Comparison of ENCODE assay signal across 8 cellular contexts in the genomic region with DNA sequence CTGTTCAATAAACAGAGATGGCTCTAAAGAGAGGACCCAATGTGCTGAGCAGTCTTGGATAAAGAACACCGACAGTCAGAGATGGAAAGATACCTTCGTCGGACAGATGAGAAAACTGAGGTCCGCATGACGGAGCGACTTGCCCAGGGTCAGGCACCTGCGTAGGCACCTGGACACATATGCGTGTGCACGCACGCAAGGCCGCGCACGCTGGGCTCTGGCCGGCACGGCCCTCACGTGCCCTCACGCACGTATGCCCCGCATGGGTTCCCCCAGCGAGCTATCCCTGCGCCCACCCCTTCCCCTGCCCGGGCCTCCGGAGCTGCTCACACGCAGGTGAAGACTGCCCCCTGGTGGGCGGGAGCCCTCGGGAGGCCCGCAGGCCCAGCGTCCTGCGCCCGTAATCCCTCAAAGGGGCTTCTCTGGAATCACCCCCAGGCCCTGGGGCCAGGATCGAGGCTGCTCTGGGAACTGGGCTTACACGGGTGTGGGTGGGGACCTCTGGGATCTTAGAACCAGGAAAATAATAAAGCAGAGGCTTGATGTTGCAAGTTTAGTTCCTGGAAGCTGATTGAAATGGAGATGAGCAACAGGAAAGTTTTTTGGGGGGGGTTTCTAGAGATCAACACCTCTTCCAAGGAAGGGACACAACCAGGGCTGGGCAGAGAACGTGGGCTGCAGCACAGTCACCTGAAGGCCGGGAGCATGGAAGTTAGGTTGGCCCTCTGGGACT.
A peak's percentile ranks its signal among the peaks of the same experiment; 100 is the strongest.
DNase-seq lines count a peak whose midpoint lies in the region; ATAC-seq and TF ChIP-seq lines count a peak whose summit lies in the region.

No MANE protein-coding gene starts in this region.

- peaks cover 6% of the 10 kb centered on the region for H3K4me1 Mint-ChIP-seq in activated B cell treated with CpG ODN at 0.5 μM for 24 hours
- H3K4me1 Mint-ChIP-seq in immature natural killer cell: peaks cover 11 to 15% of the 10 kb centered on the region in 2 donors

- H3K27ac Mint-ChIP-seq in activated B cell treated with CpG ODN at 0.5 μM for 24 hours (no peak overlapping the region), immature natural killer cell (no peak overlapping the region)

- intact Hi-C loops in activated B cell treated with CpG ODN at 0.5 μM for 24 hours (cut with micrococcal nuclease): loop anchor here (1.0 to 5.0 kb wide), 3 partner anchors 1059 to 1239 kb away; a partner anchor contains a TSS

- H3K4me3 Mint-ChIP-seq in activated B cell treated with CpG ODN at 0.5 μM for 24 hours (no peak overlapping the region), immature natural killer cell (peak overlapping the region in 2 of 5 donors; percentile 37 to 42)

- POLR2A ChIA-PET in activated B cell treated with CpG ODN at 0.5 μM for 24 hours (lab: Charles Lee): no interaction called here

- DNase-seq in EL: peak; percentile 62
- DNase-seq in HuH-7.5 (ENCODE audit: low spot score): peak; percentile 71
- peak; percentile 48 for DNase-seq in activated B cell treated with CpG ODN at 0.5 μM for 24 hours
- peak; percentile 62 to 64 for DNase-seq in T47D (ENCODE audit: low read depth in 1 of 2, low spot score in 1 of 2)
- peak; percentile 30 to 43 (median 30) for DNase-seq in immature natural killer cell
- DNase-seq in stimulated activated CD4-positive, alpha-beta T cell treated with anti-CD3 and anti-CD28 coated beads, Interleukin-15, amount 100 ng/mL, for 48 hours (ENCODE audit: low read depth in 2 of 2): peak; percentile 60 to 75
- no peak for DNase-seq in DMS114 treated with DMSO at 0.1 percent for 48 hours (lab: John Stamatoyannopoulos, UW; ENCODE audit: unreplicated experiment)

- ATAC-seq in activated B cell treated with CpG ODN at 0.5 μM for 24 hours (ENCODE audit: low read depth) (peak; percentile 52), GM21390 (IDR thresholded peaks at IDR 0.05; ENCODE audit: unreplicated experiment) (no peak)

- H3K27me3 Mint-ChIP-seq in activated B cell treated with CpG ODN at 0.5 μM for 24 hours (peaks cover 23% of the 10 kb centered on the region), immature natural killer cell (ENCODE audit: low read depth in 3 of 3) (peaks cover 3 to 6% (median 5%) of the 10 kb centered on the region in 3 donors)

- H3K36me3 Mint-ChIP-seq in activated B cell treated with CpG ODN at 0.5 μM for 24 hours (ENCODE audit: low read depth) (no peaks in the 10 kb centered on the region), immature natural killer cell (no peaks in the 10 kb centered on the region)

- H3K9me3 Mint-ChIP-seq in activated B cell treated with CpG ODN at 0.5 μM for 24 hours (peaks cover 5% of the 10 kb centered on the region), immature natural killer cell (peaks cover 0 to 2% (median under 1%) of the 10 kb centered on the region in 6 donors)

- in situ Hi-C loops in T47D (cut with HindIII; ENCODE audit: low pct_unique_long_range_greater_than_20kb, low sequenced_read_pairs): no loop called here

- CTCF ChIA-PET in activated B cell treated with CpG ODN at 0.5 μM for 24 hours (lab: Charles Lee): interaction anchor here (0.6 to 1.5 kb wide), 4 partner anchors 19 to 1239 kb away, joined by 3 to 4 read pairs (median 4); no protein-coding TSS in a partner anchor

- TF ChIP-seq CTCF in activated B cell treated with CpG ODN at 0.5 μM for 24 hours (IDR thresholded peaks at IDR 0.05): no peak
